In the genomic region with DNA sequence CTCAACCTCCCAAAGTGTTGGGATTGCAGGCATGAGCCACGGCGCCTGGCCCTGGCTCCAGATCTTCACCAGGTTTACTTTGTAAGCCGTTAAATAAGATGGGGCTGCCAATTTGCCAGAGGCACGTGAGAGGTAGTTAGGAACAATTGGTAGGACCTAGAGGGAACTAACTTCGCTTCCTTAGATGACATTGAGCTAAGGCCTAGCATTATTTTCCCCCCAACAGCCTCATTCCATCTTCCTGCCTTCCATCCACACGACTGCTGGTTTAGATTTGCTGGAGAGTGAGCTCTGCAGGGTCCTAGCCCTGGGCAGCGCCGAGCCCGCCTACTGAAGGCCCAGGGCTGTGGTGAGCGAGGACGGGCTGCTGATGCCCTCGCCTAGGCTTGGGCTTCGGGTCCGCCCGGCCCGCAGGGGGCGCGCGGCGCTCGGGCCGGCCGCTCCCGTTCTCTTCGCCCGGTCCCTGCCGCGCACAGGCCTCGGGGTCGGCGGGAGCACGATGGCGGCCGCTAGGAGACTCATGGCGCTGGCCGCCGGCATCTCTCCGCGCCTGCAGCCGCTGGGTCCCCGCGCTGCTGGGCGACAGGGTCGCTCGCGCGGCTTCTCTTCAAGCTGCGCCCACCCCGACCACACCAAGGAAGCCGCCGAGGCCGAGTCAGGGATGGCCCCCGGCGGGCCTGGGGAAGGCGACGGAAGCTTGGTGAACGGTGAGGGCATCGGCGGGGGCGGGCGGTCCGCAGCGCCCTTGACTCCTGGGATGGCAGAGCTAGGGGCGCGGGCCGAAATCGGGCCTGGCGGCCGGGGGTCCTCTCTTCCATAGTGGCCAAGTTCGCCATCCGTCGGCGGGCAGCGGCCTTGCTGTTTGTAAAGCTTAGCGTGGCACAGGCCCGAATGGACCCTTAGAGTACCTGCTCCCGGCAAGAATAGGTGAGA, we compare ENCODE assay signal across 8 cellular contexts. TPM values are rescaled to one million over a fixed set of nuclear protein-coding genes. Genes with fewer than 3 reads are reported as not detected.
DNase-seq lines count a peak whose midpoint lies in the region; ATAC-seq and TF ChIP-seq lines count a peak whose summit lies in the region.

No MANE protein-coding gene starts in this region.

- H3K9ac ChIP-seq in HUES6 (ENCODE audit: low read length) (peak overlapping the region; percentile 96), fibroblast of lung (ENCODE audit: insufficient read depth, low read length) (peak overlapping the region; percentile 95)

- DNase-seq in DMS153 (lab: John Stamatoyannopoulos, UW) (peak; percentile 18), PC-9 (peak; percentile 57 to 82), activated T-helper 1 cell treated with Interleukin-2 at 50 U/mL for 16 hours (ENCODE audit: low read depth) (peak; percentile 71), fibroblast of lung (ENCODE audit: low read depth in 2 of 2) (peak; percentile 81 to 85), natural killer cell (peak; percentile 80)
- DNase-seq in stimulated activated naive CD4-positive, alpha-beta T cell (lab: John Stamatoyannopoulos, UW), result peak; percentile 55 to 79 (median 67)

- H3K27ac Mint-ChIP-seq in natural killer cell, result peak overlapping the region; percentile 58 to 90

- intact Hi-C loops in PC-9 (cut with micrococcal nuclease; ENCODE audit: unreplicated experiment) (loop anchor here (1.0 kb wide), 1 partner anchor 22 kb away; the partner anchor contains the start of gene DHX30), natural killer cell (cut with micrococcal nuclease) (loop anchor here (1.0 kb wide), 2 partner anchors 165 to 303 kb away; no protein-coding TSS in a partner anchor)

- H3K4me1 ChIP-seq in HUES6 (ENCODE audit: control insufficient read depth, insufficient read depth, low read length) (peaks cover 6% of the 10 kb centered on the region; the same call in 1 of the 2 replicates), PC-9 (replicated peaks; ENCODE audit: insufficient read depth) (peaks cover 9% of the 10 kb centered on the region), fibroblast of lung (ENCODE audit: control insufficient read depth, extremely low read depth, insufficient read depth, low read length) (peaks cover 9% of the 10 kb centered on the region)

- H3K27me3 Mint-ChIP-seq in natural killer cell (ENCODE audit: low read depth in 2 of 2), result no peaks in the 10 kb centered on the region

- H3K9me3 Mint-ChIP-seq in natural killer cell, result no peaks in the 10 kb centered on the region

- peak overlapping the region; percentile 92 for H3K27ac ChIP-seq in HUES6 (ENCODE audit: low read depth, low read length)
- H3K27ac ChIP-seq in PC-9, result peak overlapping the region; percentile 41; the same call in 1 of the 2 replicates
- peak overlapping the region; percentile 82 for H3K27ac ChIP-seq in fibroblast of lung (ENCODE audit: insufficient read depth, low read length)

- H3K79me2 ChIP-seq in PC-9 (ENCODE audit: low read depth), result peaks cover 31% of the 10 kb centered on the region
- peaks cover 28% of the 10 kb centered on the region for H3K79me2 ChIP-seq in fibroblast of lung (ENCODE audit: control insufficient read depth, insufficient read depth, low read length)

- no peaks in the 10 kb centered on the region for H3K9me2 ChIP-seq in PC-9 (ENCODE audit: insufficient read depth)

- TF ChIP-seq CTCF in PC-9 (conservative IDR thresholded peaks at IDR 0.05) (peak; percentile 70), fibroblast of lung (conservative IDR thresholded peaks at IDR 0.05 in 1 of 2, IDR thresholded peaks at IDR 0.05 in 1 of 2; ENCODE audit: low read depth in 1 of 2, low read length in 2 of 2) (peak; percentile 33 to 74), natural killer cell (IDR thresholded peaks at IDR 0.05) (peak; percentile 88)

- H3K4me2 ChIP-seq in PC-9, result peak overlapping the region; percentile 91
- peak overlapping the region; percentile 85 for H3K4me2 ChIP-seq in fibroblast of lung (ENCODE audit: extremely low read depth, insufficient read depth, low read length)

- H3K4me1 Mint-ChIP-seq in natural killer cell, result peaks cover 18 to 24% of the 10 kb centered on the region in 2 donors

- H4K20me1 ChIP-seq in PC-9 (ENCODE audit: insufficient read depth) (peaks cover 5% of the 10 kb centered on the region; the same call in 1 of the 2 replicates), fibroblast of lung (ENCODE audit: control insufficient read depth, extremely low read depth, insufficient read depth, low read length) (no peaks in the 10 kb centered on the region)

- H3K4me3 Mint-ChIP-seq in natural killer cell, result peak overlapping the region; percentile 89

- peaks cover 51% of the 10 kb centered on the region for H3K36me3 ChIP-seq in HUES6 (ENCODE audit: control insufficient read depth, insufficient read depth, low read length)
- no peaks in the 10 kb centered on the region; the same call in 1 of the 2 replicates for H3K36me3 ChIP-seq in PC-9 (ENCODE audit: low read depth)
- peaks cover 7% of the 10 kb centered on the region for H3K36me3 ChIP-seq in fibroblast of lung (ENCODE audit: control insufficient read depth, insufficient read depth, low read length)

- BruUV-seq in PC-9 (replicated peaks; lab: Mats Ljungman, UMichigan), result no TSS peak

- H2AFZ ChIP-seq in PC-9, result peak overlapping the region; percentile 90
- peak overlapping the region; percentile 92 for H2AFZ ChIP-seq in fibroblast of lung (ENCODE audit: low read length)

- H3K36me3 Mint-ChIP-seq in natural killer cell, result no peaks in the 10 kb centered on the region

- POLR2A ChIA-PET in PC-9 (lab: Charles Lee; ENCODE audit: unreplicated experiment), result interaction anchor here (0.5 to 0.6 kb wide), 3 partner anchors 44 to 443 kb away, joined by 3 to 4 read pairs (median 3); no protein-coding TSS in a partner anchor

- H3K9me3 ChIP-seq in HUES6 (ENCODE audit: control insufficient read depth, insufficient read depth, low read depth, low read length) (no peaks in the 10 kb centered on the region), PC-9 (ENCODE audit: insufficient read depth, low read depth) (no peaks in the 10 kb centered on the region), fibroblast of lung (ENCODE audit: control insufficient read depth, insufficient read depth, low read depth, low read length) (no peaks in the 10 kb centered on the region)

- peak; percentile 93 for ATAC-seq in GM21423 (IDR thresholded peaks at IDR 0.05; ENCODE audit: unreplicated experiment)
- ATAC-seq in natural killer cell, result peak; percentile 98 to 99 (median 99)

- peak overlapping the region; percentile 99 for H3K4me3 ChIP-seq in HUES6 (ENCODE audit: low read depth, low read length)
- peak overlapping the region; percentile 93 for H3K4me3 ChIP-seq in PC-9
- H3K4me3 ChIP-seq in fibroblast of lung (replicated peaks in 1 of 4; ENCODE audit: control extremely low read depth in 1 of 4, insufficient read depth in 1 of 4, low read depth in 3 of 4, low read length in 4 of 4), result peak overlapping the region; percentile 69 to 98 (median 76)

- CTCF ChIA-PET in PC-9 (lab: Charles Lee), result interaction anchor here (0.6 to 2.6 kb wide), 4 partner anchors 284 to 327 kb away, joined by 3 to 11 read pairs (median 3); no protein-coding TSS in a partner anchor

- H3F3A ChIP-seq in PC-9 (ENCODE audit: insufficient read depth, low read depth), result no peaks in the 10 kb centered on the region

- no peaks in the 10 kb centered on the region for H3K27me3 ChIP-seq in HUES6 (ENCODE audit: control insufficient read depth, insufficient read depth, low read length)
- no peaks in the 10 kb centered on the region for H3K27me3 ChIP-seq in PC-9 (ENCODE audit: insufficient read depth, low read depth)
- no peaks in the 10 kb centered on the region for H3K27me3 ChIP-seq in fibroblast of lung (ENCODE audit: control insufficient read depth, insufficient read depth, low read length)

RNA-seq across cellular contexts. Expression of gene DHX30, which starts 21.9 kb away (rescaled TPM):
- 60.2 and 63.2 TPM in 2 replicates for total RNA-seq in PC-9 (2021)
- 43.1 and 47.1 TPM in 2 replicates for total RNA-seq in fibroblast of lung
- 27.4 and 38.8 TPM in 2 replicates for polyA plus RNA-seq in fibroblast of lung
- 28.3 and 42.5 TPM in 2 replicates for polyA plus RNA-seq in fibroblast of lung (2012)
- polyA minus RNA-seq in fibroblast of lung (ENCODE audit: low replicate concordance), result 63.1 and 104 TPM in 2 replicates
- total RNA-seq in natural killer cell, result 10 to 100 TPM; 72.0 to 83.4 (median 82.1) TPM

RNA-seq across cellular contexts. Expression of gene SMARCC1, which starts 43.1 kb away (rescaled TPM):
- 88.1 and 130 TPM in 2 replicates for total RNA-seq in PC-9 (2021)
- total RNA-seq in fibroblast of lung, result 23.1 and 27.0 TPM in 2 replicates
- polyA plus RNA-seq in fibroblast of lung, result 23.6 and 31.1 TPM in 2 replicates
- 28.9 and 35.2 TPM in 2 replicates for polyA plus RNA-seq in fibroblast of lung (2012)
- 66.4 and 95.5 TPM in 2 replicates for polyA minus RNA-seq in fibroblast of lung (ENCODE audit: low replicate concordance)
- 100 to 1,000 TPM in 2 of 3 donors, 10 to 100 TPM in 1; 96.1 to 108 (median 102) TPM for total RNA-seq in natural killer cell

Comparison
In these comparisons a context has a peak if more than half of its experiments do, and no peak if none do; other contexts are left out.
1. Peak in every context shown above with its lines: DNase-seq, ATAC-seq, H3K4me3 ChIP-seq and H3K27ac ChIP-seq.
2. DNase-seq: peak in every context shown above with its lines; median percentile 83 in fibroblast of lung; 80 in natural killer cell; 71 in activated T-helper 1 cell treated with Interleukin-2 at 50 U/mL for 16 hours; 70 in PC-9; 67 in stimulated activated naive CD4-positive, alpha-beta T cell; 18 in DMS153.
3. H3K27ac ChIP-seq: peak in every context shown above with its lines; median percentile 92 in HUES6; 82 in fibroblast of lung; 41 in PC-9.